20 cellular contexts compared by ENCODE assay signal in the genomic region with DNA sequence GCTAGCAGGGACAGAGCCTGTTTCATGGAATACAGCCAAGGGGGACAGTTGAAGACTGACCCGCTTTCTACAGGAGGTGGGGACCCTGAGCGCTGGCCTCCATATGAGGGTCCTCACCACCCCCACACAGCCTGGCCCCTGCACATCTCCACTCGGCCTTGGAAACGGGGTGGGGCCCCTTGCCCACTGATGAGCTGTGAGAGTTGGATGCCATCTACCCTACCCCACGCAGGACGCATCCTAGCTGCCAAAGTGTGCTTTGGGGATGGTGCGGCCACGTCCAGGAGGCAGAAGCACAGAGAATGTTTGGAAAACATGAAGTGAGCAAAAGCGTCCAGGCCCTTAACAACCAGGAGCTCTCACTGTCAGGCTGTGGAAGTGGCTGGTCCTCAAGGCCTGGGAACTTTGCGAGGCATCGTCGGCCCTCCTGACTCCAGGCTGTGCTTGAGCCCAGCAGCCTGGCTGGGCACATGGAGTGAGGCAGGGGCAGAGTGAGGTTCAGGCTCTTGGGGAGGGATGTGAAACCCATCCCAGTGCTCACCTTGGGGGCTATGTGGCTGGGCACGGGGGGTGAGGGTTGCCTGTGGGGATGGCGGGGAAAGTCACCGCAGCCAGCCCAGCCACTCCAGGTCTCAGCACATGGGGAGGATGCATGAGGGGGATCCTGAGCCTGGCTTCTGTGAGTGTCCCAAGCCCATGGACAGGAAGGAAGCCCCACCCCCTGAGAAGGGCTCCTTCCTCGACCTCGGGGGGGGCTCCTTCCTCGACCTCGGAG. TPM values are rescaled to one million over a fixed set of nuclear protein-coding genes. Genes with fewer than 3 reads are reported as not detected.
DNase-seq lines count a peak whose midpoint lies in the region; ATAC-seq and TF ChIP-seq lines count a peak whose summit lies in the region.
"Had no signal": no experiment of that assay in that cellular context is flagged by ENCODE, and none has a peak within 500 bp of the region (broad histone marks: within the 10 kb centered on the region; RNA-seq: fewer than 3 reads in every experiment).

No MANE protein-coding gene starts in this region.

- intact Hi-C loops in cardiac septum (cut with DNase I) (no loop called here), left ventricle myocardium inferior (cut with micrococcal nuclease) (no loop called here)

- DNase-seq in cardiac septum (ENCODE audit: low spot score) (peak; percentile 71), left ventricle myocardium inferior (no peak), neuronal stem cell (ENCODE audit: low spot score) (no peak), upper lobe of left lung (peak; percentile 16 to 36)
- DNase-seq: ACHN, AML-193, Caco-2, DMS153, IMR-90, Karpas-422, MM.1S, NCI-H1092 treated with DMSO at 0.1 percent for 48 hours, NCI-H2081 treated with DMSO at 0.1 percent for 48 hours, NCI-H510A, NCI-H774, PC-9 had no signal

- peak overlapping the region; percentile 36 for H3K27ac Mint-ChIP-seq in activated T-helper 17 cell treated with anti-CD3 and anti-CD28 coated beads, Interleukin-2, amount 50 U/mL, for 72 hours

- H3K27ac ChIP-seq in left ventricle myocardium inferior (replicated peaks), result no peak overlapping the region
- H3K27ac ChIP-seq in neuronal stem cell (replicated peaks; ENCODE audit: low read length), result no peak overlapping the region
- no peak overlapping the region for H3K27ac ChIP-seq in upper lobe of left lung
- H3K27ac ChIP-seq: PC-9 had no signal

- peak overlapping the region; percentile 66 for H4K8ac ChIP-seq in neuronal stem cell (ENCODE audit: low read depth, low read length)

- ATAC-seq in activated T-helper 17 cell treated with anti-CD3 and anti-CD28 coated beads, Interleukin-2, amount 50 U/mL, for 72 hours (replicated peaks), result no peak
- ATAC-seq in upper lobe of left lung (ENCODE audit: low FRiP score in 2 of 2) (no peak), GM19023 (IDR thresholded peaks at IDR 0.05; ENCODE audit: unreplicated experiment) (no peak), GM18868 (IDR thresholded peaks at IDR 0.05; ENCODE audit: unreplicated experiment) (no peak)

- H2AK5ac ChIP-seq in neuronal stem cell (ENCODE audit: low read depth, low read length), result no peak overlapping the region

- no peak overlapping the region for H4K91ac ChIP-seq in neuronal stem cell (ENCODE audit: low read depth, low read length, poor library complexity)

- no CpG with 5 or more reads among the region's 19 CpGs for WGBS in neuronal stem cell (ENCODE audit: extremely low coverage in 2 of 2, insufficient read length in 2 of 2, insufficient replicate concordance in 1 of 2), 2 donors
- WGBS in upper lobe of left lung, 2 donors, result 60 to 65% methylated on average over 9 to 16 of the region's 19 CpGs

- H3K23ac ChIP-seq in neuronal stem cell (ENCODE audit: low read depth, low read length, poor library complexity), result peak overlapping the region; percentile 80

- H2AFZ ChIP-seq in neuronal stem cell (ENCODE audit: low read length), result no peak overlapping the region
- H2AFZ ChIP-seq: PC-9 had no signal

- H3K79me1 ChIP-seq in neuronal stem cell (ENCODE audit: low read depth, low read length), result no peaks in the 10 kb centered on the region

- H3K9me3 Mint-ChIP-seq in activated T-helper 17 cell treated with anti-CD3 and anti-CD28 coated beads, Interleukin-2, amount 50 U/mL, for 72 hours, result no peaks in the 10 kb centered on the region

- H3K4me1 Mint-ChIP-seq in activated T-helper 17 cell treated with anti-CD3 and anti-CD28 coated beads, Interleukin-2, amount 50 U/mL, for 72 hours, result no peaks in the 10 kb centered on the region

- H2BK5ac ChIP-seq in neuronal stem cell (ENCODE audit: low read length), result no peak overlapping the region

- peak overlapping the region; percentile 58 for H3K14ac ChIP-seq in neuronal stem cell (ENCODE audit: low read length)

- H3K4me1 ChIP-seq in left ventricle myocardium inferior, result no peaks in the 10 kb centered on the region
- H3K4me1 ChIP-seq in neuronal stem cell (ENCODE audit: control insufficient read depth in 2 of 2, insufficient read depth in 1 of 2, low read depth in 1 of 2, low read length in 2 of 2), result no peaks in the 10 kb centered on the region
- H3K4me1 ChIP-seq in upper lobe of left lung, result no peaks in the 10 kb centered on the region
- H3K4me1 ChIP-seq: Caco-2 had no signal

- H3K36me3 ChIP-seq in left ventricle myocardium inferior, result no peaks in the 10 kb centered on the region
- no peaks in the 10 kb centered on the region for H3K36me3 ChIP-seq in neuronal stem cell (replicated peaks in 1 of 2; ENCODE audit: control insufficient read depth in 2 of 2, insufficient read depth in 2 of 2, low read length in 2 of 2)
- no peaks in the 10 kb centered on the region for H3K36me3 ChIP-seq in upper lobe of left lung

- H3K27me3 ChIP-seq in left ventricle myocardium inferior (ENCODE audit: low read depth) (peaks cover 75% of the 10 kb centered on the region), neuronal stem cell (ENCODE audit: control insufficient read depth in 3 of 3, insufficient read depth in 3 of 3, low read depth in 1 of 3, low read length in 3 of 3) (peaks cover 0 to 58% (median 3%) of the 10 kb centered on the region in 3 experiments), upper lobe of left lung (no peaks in the 10 kb centered on the region)

- TF ChIP-seq CTCF in left ventricle myocardium inferior (IDR thresholded peaks at IDR 0.05; ENCODE audit: borderline replicate concordance), result no peak
- no peak for TF ChIP-seq CTCF in upper lobe of left lung (IDR thresholded peaks at IDR 0.05)

- no peaks in the 10 kb centered on the region for H3K36me3 Mint-ChIP-seq in activated T-helper 17 cell treated with anti-CD3 and anti-CD28 coated beads, Interleukin-2, amount 50 U/mL, for 72 hours (ENCODE audit: low read depth)

- no peak for TF ChIP-seq EP300 in upper lobe of left lung (IDR thresholded peaks at IDR 0.05)

- no peak overlapping the region for H3K4me3 Mint-ChIP-seq in activated T-helper 17 cell treated with anti-CD3 and anti-CD28 coated beads, Interleukin-2, amount 50 U/mL, for 72 hours

- peak overlapping the region; percentile 5 for H2BK12ac ChIP-seq in neuronal stem cell (ENCODE audit: low read length)

- no peaks in the 10 kb centered on the region for H3K27me3 Mint-ChIP-seq in activated T-helper 17 cell treated with anti-CD3 and anti-CD28 coated beads, Interleukin-2, amount 50 U/mL, for 72 hours

- H3K18ac ChIP-seq in neuronal stem cell (ENCODE audit: low read length), result peak overlapping the region; percentile 84

- no peak overlapping the region for H2BK120ac ChIP-seq in neuronal stem cell (ENCODE audit: low read depth, low read length)

- H3K4me2 ChIP-seq in neuronal stem cell (ENCODE audit: insufficient read depth, low read length, poor library complexity, severe bottlenecking), result no peak overlapping the region
- H3K4me2 ChIP-seq: PC-9 had no signal

- peak overlapping the region; percentile 46 for H2BK15ac ChIP-seq in neuronal stem cell (ENCODE audit: low read length)

- no peak overlapping the region for H3K4me3 ChIP-seq in left ventricle myocardium inferior
- no peak overlapping the region for H3K4me3 ChIP-seq in neuronal stem cell (ENCODE audit: low read length in 2 of 2)
- H3K4me3 ChIP-seq in upper lobe of left lung, result no peak overlapping the region
- H3K4me3 ChIP-seq: PC-9 had no signal

- H3K9me3 ChIP-seq in left ventricle myocardium inferior (replicated peaks), result no peaks in the 10 kb centered on the region
- H3K9me3 ChIP-seq in neuronal stem cell (replicated peaks in 1 of 2; ENCODE audit: control insufficient read depth in 2 of 2, insufficient read depth in 1 of 2, low read depth in 1 of 2, low read length in 2 of 2), result no peaks in the 10 kb centered on the region
- no peaks in the 10 kb centered on the region for H3K9me3 ChIP-seq in upper lobe of left lung
- H3K9me3 ChIP-seq: Caco-2 had no signal

- no peak overlapping the region for H3K4ac ChIP-seq in neuronal stem cell (ENCODE audit: low read length)

- peak overlapping the region; percentile 70 for H3K9ac ChIP-seq in neuronal stem cell (ENCODE audit: low read depth, low read length, poor library complexity)

- no peak for TF ChIP-seq POLR2A in upper lobe of left lung (IDR thresholded peaks at IDR 0.05)

RNA-seq across cellular contexts. Expression of a gene that starts 14.8 kb away (rescaled TPM):
- not detected for total RNA-seq in cardiac septum
- total RNA-seq in left ventricle myocardium inferior, result not detected
- not detected for total RNA-seq in activated T-helper 17 cell treated with anti-CD3 and anti-CD28 coated beads, Interleukin-2, amount 50 U/mL, for 72 hours
- polyA plus RNA-seq in neuronal stem cell (2013, experiment 1 of 2), result 0.29 TPM
- 0.29 TPM for polyA plus RNA-seq in neuronal stem cell (2013, experiment 2 of 2)
- not detected for total RNA-seq in upper lobe of left lung
- total RNA-seq: Caco-2, HT-29, IMR-90, PC-9 had no signal
- polyA plus RNA-seq: IMR-90 had no signal

RNA-seq across cellular contexts. Expression of a gene that starts 32.9 kb away (rescaled TPM):
- total RNA-seq in cardiac septum (12.9 TPM), left ventricle myocardium inferior (16.6 TPM), upper lobe of left lung (10 to 100 TPM; 12.3 to 54.5 (median 21.2) TPM)
- not detected for total RNA-seq in activated T-helper 17 cell treated with anti-CD3 and anti-CD28 coated beads, Interleukin-2, amount 50 U/mL, for 72 hours
- 7.9 TPM for polyA plus RNA-seq in neuronal stem cell (2013, experiment 1 of 2)
- 7.6 TPM for polyA plus RNA-seq in neuronal stem cell (2013, experiment 2 of 2)
- total RNA-seq: HT-29, IMR-90, PC-9 had no signal

Comparison
In these comparisons a context has a peak if more than half of its experiments do, and no peak if none do; other contexts are left out.
1. DNase-seq: peak in cardiac septum (single experiment) and upper lobe of left lung (2 of 2); none in left ventricle myocardium inferior (single experiment) and neuronal stem cell (single experiment).
2. RNA of a gene that starts 32.9 kb away (total RNA-seq): 12.3 to 54.5 TPM in upper lobe of left lung, 16.6 TPM in left ventricle myocardium inferior (single experiment) and 12.9 TPM in cardiac septum (single experiment); not detected in activated T-helper 17 cell treated with anti-CD3 and anti-CD28 coated beads, Interleukin-2, amount 50 U/mL, for 72 hours; every median in the first group is over 10 times any median in the second.